1 cellular context compared by ENCODE assay signal in genomic region chr14:103118663-103119404, GRCh38.
TF ChIP-seq lines count a peak whose summit lies in the region.

No MANE protein-coding gene starts in this region.

TF ChIP-seq in K562, 482 proteins besides CTCF, POLR2A, EP300 and RAD21 (continued from another document and continues in another):
- TF ChIP-seq ATF6 (CRISPR knock-in tag; IDR thresholded peaks at IDR 0.05) (no peak), ETV6 (IDR thresholded peaks at IDR 0.05; ENCODE audit: borderline replicate concordance in 1 of 2, low read depth in 2 of 2, low read length in 1 of 2) (no peak), ETV6 (CRISPR knock-in tag; IDR thresholded peaks at IDR 0.05; ENCODE audit: borderline replicate concordance) (no peak), SFPQ (IDR thresholded peaks at IDR 0.05; ENCODE audit: low read depth, low read length) (no peak), HSF4 (CRISPR knock-in tag; IDR thresholded peaks at IDR 0.05; ENCODE audit: borderline replicate concordance) (no peak), RUNX1 (IDR thresholded peaks at IDR 0.05; ENCODE audit: low read depth) (no peak), C11orf30 (IDR thresholded peaks at IDR 0.05; ENCODE audit: low read depth) (peak; percentile 97), ZNF311 (CRISPR knock-in tag; IDR thresholded peaks at IDR 0.05) (no peak), NR2C2 (CRISPR knock-in tag; IDR thresholded peaks at IDR 0.05) (0 out of 2 replicates have a peak, but pooled peaks have one; percentile 62), NR2C2 (tag; IDR thresholded peaks at IDR 0.05) (peak; percentile 67), TARDBP (IDR thresholded peaks at IDR 0.05) (no peak), KDM5B (IDR thresholded peaks at IDR 0.05; ENCODE audit: insufficient replicate concordance, low read depth, low read length) (no peak), RBM22 (IDR thresholded peaks at IDR 0.05; ENCODE audit: low read depth, low read length, poor library complexity, severe bottlenecking) (no peak), GATA2 (CRISPR knock-in tag; IDR thresholded peaks at IDR 0.05) (no peak), ARNT (IDR thresholded peaks at IDR 0.05) (no peak), ZBTB34 (CRISPR knock-in tag; IDR thresholded peaks at IDR 0.05) (no peak), ZBTB8A (IDR thresholded peaks at IDR 0.05; ENCODE audit: partially characterized antibody) (no peak), ZNF239 (CRISPR knock-in tag; IDR thresholded peaks at IDR 0.05) (0 out of 2 replicates have a peak, but pooled peaks have one; percentile 12), ZNF318 (IDR thresholded peaks at IDR 0.05; ENCODE audit: borderline replicate concordance in 1 of 2, low read depth in 1 of 2) (0 out of 4 replicates have a peak, but pooled peaks of 1 of the 2 experiments have one; percentile 24), SIN3A (IDR thresholded peaks at IDR 0.05; ENCODE audit: borderline replicate concordance in 2 of 2, control insufficient read depth in 1 of 2, low read depth in 2 of 2, low read length in 2 of 2) (no peak), ZC3H8 (IDR thresholded peaks at IDR 0.05) (no peak), NFATC3 (IDR thresholded peaks at IDR 0.05) (no peak), KDM4B (IDR thresholded peaks at IDR 0.05; ENCODE audit: borderline replicate concordance in 2 of 2, low read depth in 1 of 2) (no peak), JUND (IDR thresholded peaks at IDR 0.05; ENCODE audit: borderline replicate concordance, low read depth, low read length) (peak; percentile 47; the same call in 1 of the 2 replicates), JUND (tag; IDR thresholded peaks at IDR 0.05; ENCODE audit: borderline replicate concordance, low read depth, low read length) (peak; percentile 63; the same call in 1 of the 3 replicates), ZNF274 (IDR thresholded peaks at IDR 0.05; ENCODE audit: borderline replicate concordance, low read depth, low read length) (no peak), MITF (IDR thresholded peaks at IDR 0.05) (peak; percentile 86), CBX1 (IDR thresholded peaks at IDR 0.05; ENCODE audit: low read depth) (no peak), SIX5 (IDR thresholded peaks at IDR 0.05; ENCODE audit: borderline replicate concordance in 1 of 2, insufficient read depth in 1 of 2, low read depth in 1 of 2, low read length in 2 of 2) (no peak), TAF15 (IDR thresholded peaks at IDR 0.05; ENCODE audit: low read depth, low read length) (no peak), ZBTB33 (CRISPR knock-in tag; IDR thresholded peaks at IDR 0.05) (no peak)
- TF ChIP-seq, protein P1, sequence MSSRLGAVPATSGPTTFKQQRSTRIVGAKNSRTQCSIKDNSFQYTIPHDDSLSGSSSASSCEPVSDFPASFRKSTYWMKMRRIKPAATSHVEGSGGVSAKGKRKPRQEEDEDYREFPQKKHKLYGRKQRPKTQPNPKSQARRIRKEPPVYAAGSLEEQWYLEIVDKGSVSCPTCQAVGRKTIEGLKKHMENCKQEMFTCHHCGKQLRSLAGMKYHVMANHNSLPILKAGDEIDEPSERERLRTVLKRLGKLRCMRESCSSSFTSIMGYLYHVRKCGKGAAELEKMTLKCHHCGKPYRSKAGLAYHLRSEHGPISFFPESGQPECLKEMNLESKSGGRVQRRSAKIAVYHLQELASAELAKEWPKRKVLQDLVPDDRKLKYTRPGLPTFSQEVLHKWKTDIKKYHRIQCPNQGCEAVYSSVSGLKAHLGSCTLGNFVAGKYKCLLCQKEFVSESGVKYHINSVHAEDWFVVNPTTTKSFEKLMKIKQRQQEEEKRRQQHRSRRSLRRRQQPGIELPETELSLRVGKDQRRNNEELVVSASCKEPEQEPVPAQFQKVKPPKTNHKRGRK (tag; IDR thresholded peaks at IDR 0.05): no peak
- TF ChIP-seq, protein P2, sequence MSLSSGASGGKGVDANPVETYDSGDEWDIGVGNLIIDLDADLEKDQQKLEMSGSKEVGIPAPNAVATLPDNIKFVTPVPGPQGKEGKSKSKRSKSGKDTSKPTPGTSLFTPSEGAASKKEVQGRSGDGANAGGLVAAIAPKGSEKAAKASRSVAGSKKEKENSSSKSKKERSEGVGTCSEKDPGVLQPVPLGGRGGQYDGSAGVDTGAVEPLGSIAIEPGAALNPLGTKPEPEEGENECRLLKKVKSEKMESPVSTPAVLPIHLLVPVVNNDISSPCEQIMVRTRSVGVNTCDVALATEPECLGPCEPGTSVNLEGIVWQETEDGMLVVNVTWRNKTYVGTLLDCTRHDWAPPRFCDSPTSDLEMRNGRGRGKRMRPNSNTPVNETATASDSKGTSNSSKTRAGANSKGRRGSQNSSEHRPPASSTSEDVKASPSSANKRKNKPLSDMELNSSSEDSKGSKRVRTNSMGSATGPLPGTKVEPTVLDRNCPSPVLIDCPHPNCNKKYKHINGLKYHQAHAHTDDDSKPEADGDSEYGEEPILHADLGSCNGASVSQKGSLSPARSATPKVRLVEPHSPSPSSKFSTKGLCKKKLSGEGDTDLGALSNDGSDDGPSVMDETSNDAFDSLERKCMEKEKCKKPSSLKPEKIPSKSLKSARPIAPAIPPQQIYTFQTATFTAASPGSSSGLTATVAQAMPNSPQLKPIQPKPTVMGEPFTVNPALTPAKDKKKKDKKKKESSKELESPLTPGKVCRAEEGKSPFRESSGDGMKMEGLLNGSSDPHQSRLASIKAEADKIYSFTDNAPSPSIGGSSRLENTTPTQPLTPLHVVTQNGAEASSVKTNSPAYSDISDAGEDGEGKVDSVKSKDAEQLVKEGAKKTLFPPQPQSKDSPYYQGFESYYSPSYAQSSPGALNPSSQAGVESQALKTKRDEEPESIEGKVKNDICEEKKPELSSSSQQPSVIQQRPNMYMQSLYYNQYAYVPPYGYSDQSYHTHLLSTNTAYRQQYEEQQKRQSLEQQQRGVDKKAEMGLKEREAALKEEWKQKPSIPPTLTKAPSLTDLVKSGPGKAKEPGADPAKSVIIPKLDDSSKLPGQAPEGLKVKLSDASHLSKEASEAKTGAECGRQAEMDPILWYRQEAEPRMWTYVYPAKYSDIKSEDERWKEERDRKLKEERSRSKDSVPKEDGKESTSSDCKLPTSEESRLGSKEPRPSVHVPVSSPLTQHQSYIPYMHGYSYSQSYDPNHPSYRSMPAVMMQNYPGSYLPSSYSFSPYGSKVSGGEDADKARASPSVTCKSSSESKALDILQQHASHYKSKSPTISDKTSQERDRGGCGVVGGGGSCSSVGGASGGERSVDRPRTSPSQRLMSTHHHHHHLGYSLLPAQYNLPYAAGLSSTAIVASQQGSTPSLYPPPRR (CRISPR knock-in tag; IDR thresholded peaks at IDR 0.05; ENCODE audit: borderline replicate concordance): no peak
